ENCODE assay signal across 22 cellular contexts in the genomic region with DNA sequence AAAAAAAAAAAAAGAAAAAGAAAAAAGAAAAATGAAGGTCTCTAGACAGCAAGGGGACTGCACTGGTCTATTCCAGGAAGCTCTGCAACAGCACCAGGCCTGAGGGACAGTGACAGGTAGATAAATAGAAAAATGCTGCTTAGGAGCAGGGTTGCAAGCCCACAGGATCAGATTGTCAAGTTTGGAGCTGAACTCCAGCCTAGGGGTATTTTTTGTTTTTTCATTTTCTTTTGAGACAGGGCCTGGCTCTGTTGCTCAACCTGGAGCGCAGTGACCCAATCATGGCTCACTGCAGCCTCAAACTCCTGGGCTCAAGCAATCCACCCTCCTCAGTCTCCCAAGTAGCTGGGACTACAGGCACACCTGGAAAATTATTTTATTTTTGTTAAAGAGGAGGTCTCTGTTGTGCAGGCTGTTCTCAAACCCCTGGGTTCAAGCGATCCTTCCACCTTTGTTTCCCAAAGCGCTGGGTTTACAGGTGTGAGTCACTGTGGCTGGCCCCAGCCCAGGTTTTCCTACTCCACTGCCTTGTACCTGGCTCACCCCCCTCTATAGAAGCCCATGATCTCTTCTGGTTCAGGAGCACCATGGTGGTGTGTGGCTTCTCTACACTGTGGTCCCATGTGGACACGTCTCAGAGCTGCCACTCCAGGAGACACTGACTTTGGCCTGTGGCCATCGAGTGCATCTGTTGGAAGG. TPM values are rescaled to one million over a fixed set of nuclear protein-coding genes. Genes with fewer than 3 reads are reported as not detected.
DNase-seq lines count a peak whose midpoint lies in the region; ATAC-seq and TF ChIP-seq lines count a peak whose summit lies in the region.
"Had no signal": no experiment of that assay in that cellular context is flagged by ENCODE, and none has a peak within 500 bp of the region (broad histone marks: within the 10 kb centered on the region; RNA-seq: fewer than 3 reads in every experiment).

No MANE protein-coding gene starts in this region.

- no peaks in the 10 kb centered on the region for H3K27me3 Mint-ChIP-seq in MCF 10A (ENCODE audit: insufficient read depth, unreplicated experiment)
- H3K27me3 Mint-ChIP-seq: CD4-positive, alpha-beta T cell had no signal

- H3K27me3 ChIP-seq in breast epithelium: no peaks in the 10 kb centered on the region
- no peaks in the 10 kb centered on the region for H3K27me3 ChIP-seq in foreskin keratinocyte
- H3K27me3 ChIP-seq in trophoblast cell (ENCODE audit: insufficient read depth, low read length): no peaks in the 10 kb centered on the region
- no peaks in the 10 kb centered on the region for H3K27me3 ChIP-seq in upper lobe of right lung
- H3K27me3 ChIP-seq in H7 (ENCODE audit: control insufficient read depth, insufficient read depth, low read length): no peaks in the 10 kb centered on the region
- H3K27me3 ChIP-seq: BLaER1, SJSA1 had no signal

- no peak overlapping the region for H3K4me3 Mint-ChIP-seq in MCF 10A (ENCODE audit: unreplicated experiment)
- H3K4me3 Mint-ChIP-seq: CD4-positive, alpha-beta T cell; IgD-negative memory B cell had no signal

- H2BK5ac ChIP-seq in trophoblast cell (ENCODE audit: low read depth, low read length, poor library complexity): peak overlapping the region; percentile 91

- no peak overlapping the region for H3K4me2 ChIP-seq in trophoblast cell (ENCODE audit: low read length)
- H3K4me2 ChIP-seq: BLaER1 had no signal

- no peak overlapping the region for H2BK12ac ChIP-seq in trophoblast cell (ENCODE audit: low read length)

- ATAC-seq in foreskin keratinocyte: peak; percentile 67
- no peak for ATAC-seq in upper lobe of right lung
- no peak for ATAC-seq in HG03565 (IDR thresholded peaks at IDR 0.05; ENCODE audit: unreplicated experiment)

- peak overlapping the region; percentile 79 for H4K91ac ChIP-seq in trophoblast cell (ENCODE audit: low read depth, low read length)

- TF ChIP-seq POLR2A in breast epithelium (IDR thresholded peaks at IDR 0.05): no peak

- POLR2A ChIA-PET in MCF 10A (lab: Yijun Ruan, JAX): interaction anchor here (0.7 to 1.2 kb wide), 2 partner anchors 19 to 25 kb away, joined by 4 read pairs; no protein-coding TSS in a partner anchor

- H3K36me3 ChIP-seq in breast epithelium (no peaks in the 10 kb centered on the region), trophoblast cell (ENCODE audit: control insufficient read depth in 1 of 2, insufficient read depth in 2 of 2, low read length in 2 of 2) (no peaks in the 10 kb centered on the region), upper lobe of right lung (no peaks in the 10 kb centered on the region), H7 (replicated peaks; ENCODE audit: control insufficient read depth, insufficient read depth, low read length) (no peaks in the 10 kb centered on the region)
- H3K36me3 ChIP-seq: BLaER1, SJSA1 had no signal

- H3K4ac ChIP-seq in trophoblast cell (ENCODE audit: low read depth, low read length): no peak overlapping the region

- TF ChIP-seq CTCF in MCF 10A (IDR thresholded peaks at IDR 0.05; ENCODE audit: unreplicated experiment): no peak
- no peak for TF ChIP-seq CTCF in breast epithelium (IDR thresholded peaks at IDR 0.05)
- no peak for TF ChIP-seq CTCF in foreskin keratinocyte (conservative IDR thresholded peaks at IDR 0.05)
- TF ChIP-seq CTCF in upper lobe of right lung (IDR thresholded peaks at IDR 0.05): no peak

- no peak overlapping the region for H4K12ac ChIP-seq in trophoblast cell (ENCODE audit: low read depth, low read length)

- H3K4me1 ChIP-seq in breast epithelium (no peaks in the 10 kb centered on the region), foreskin keratinocyte (no peaks in the 10 kb centered on the region), trophoblast cell (ENCODE audit: control insufficient read depth in 1 of 2, insufficient read depth in 2 of 2, low read length in 2 of 2) (peaks cover 3% of the 10 kb centered on the region in 2 experiments), upper lobe of right lung (no peaks in the 10 kb centered on the region)
- H3K4me1 ChIP-seq: SJSA1 had no signal

- H3K14ac ChIP-seq in trophoblast cell (ENCODE audit: low read length): peak overlapping the region; percentile 57

- H3K79me2 ChIP-seq in trophoblast cell (ENCODE audit: control insufficient read depth, insufficient read depth, low read length, poor library complexity): no peaks in the 10 kb centered on the region

- H3K79me1 ChIP-seq in trophoblast cell (ENCODE audit: low read length): peaks cover 4% of the 10 kb centered on the region

- H3K18ac ChIP-seq in trophoblast cell (ENCODE audit: low read length): no peak overlapping the region

- no CpG with 5 or more reads among the region's 5 CpGs for WGBS in trophoblast cell (ENCODE audit: extremely low coverage, insufficient coverage, insufficient read length)

- H4K8ac ChIP-seq in trophoblast cell (ENCODE audit: low read depth, low read length): peak overlapping the region; percentile 71

- CTCF ChIA-PET in MCF 10A (lab: Yijun Ruan, JAX): interaction anchor here (0.6 to 12.1 kb wide), 3 partner anchors 21 to 87 kb away, joined by 3 to 104 read pairs (median 5); a partner anchor contains a TSS

- H3K4me3 ChIP-seq in breast epithelium (no peak overlapping the region), trophoblast cell (ENCODE audit: low read depth, low read length) (no peak overlapping the region), upper lobe of right lung (no peak overlapping the region), H7 (ENCODE audit: insufficient read depth, low read depth, low read length) (no peak overlapping the region)
- H3K4me3 ChIP-seq: BLaER1, SJSA1 had no signal

- no peaks in the 10 kb centered on the region for H3K4me1 Mint-ChIP-seq in MCF 10A (ENCODE audit: insufficient read depth, unreplicated experiment)
- H3K4me1 Mint-ChIP-seq: IgD-negative memory B cell had no signal

- BruUV-seq in MCF 10A (replicated peaks; lab: Mats Ljungman, UMichigan): no TSS peak

- H3K9me3 ChIP-seq in breast epithelium (no peaks in the 10 kb centered on the region), trophoblast cell (ENCODE audit: insufficient read depth, low read depth, low read length) (no peaks in the 10 kb centered on the region), upper lobe of right lung (no peaks in the 10 kb centered on the region)
- H3K9me3 ChIP-seq: BLaER1, SJSA1 had no signal

- intact Hi-C loops in MCF 10A (cut with micrococcal nuclease): no loop called here
- intact Hi-C loops in breast epithelium (cut with DNase I; ENCODE audit: low total_unique reads): no loop called here
- intact Hi-C loops in upper lobe of right lung (cut with DNase I): no loop called here

- no peak overlapping the region for H2AK5ac ChIP-seq in trophoblast cell (ENCODE audit: low read length)

- peak overlapping the region; percentile 93 for H2BK120ac ChIP-seq in trophoblast cell (ENCODE audit: insufficient read depth, low read length, poor library complexity)

- H2AFZ ChIP-seq in trophoblast cell (ENCODE audit: insufficient read depth, low read length, poor library complexity): no peak overlapping the region

- no peak overlapping the region for H3K23ac ChIP-seq in trophoblast cell (ENCODE audit: low read length)

- H3K27ac ChIP-seq in breast epithelium (no peak overlapping the region), foreskin keratinocyte (no peak overlapping the region), trophoblast cell (ENCODE audit: low read depth, low read length) (peak overlapping the region; percentile 73), upper lobe of right lung (no peak overlapping the region)
- H3K27ac ChIP-seq: BLaER1, HL-60, SJSA1 had no signal

- H3K9me3 Mint-ChIP-seq in MCF 10A (ENCODE audit: unreplicated experiment): no peaks in the 10 kb centered on the region
- H3K9me3 Mint-ChIP-seq: CD4-positive, alpha-beta T cell had no signal

- no peak overlapping the region for H3K9ac ChIP-seq in trophoblast cell (ENCODE audit: low read length)
- H3K9ac ChIP-seq: BLaER1 had no signal

- no peaks in the 10 kb centered on the region for H3K36me3 Mint-ChIP-seq in MCF 10A (ENCODE audit: insufficient read depth, unreplicated experiment)
- H3K36me3 Mint-ChIP-seq: IgD-negative memory B cell had no signal

- H3K27ac Mint-ChIP-seq in MCF 10A (ENCODE audit: low read depth, unreplicated experiment): no peak overlapping the region
- H3K27ac Mint-ChIP-seq: CD4-positive, alpha-beta T cell; IgD-negative memory B cell had no signal

- DNase-seq in MCF 10A (ENCODE audit: unreplicated experiment): peak; percentile 56
- no peak for DNase-seq in breast epithelium (ENCODE audit: low spot score in 2 of 2)
- no peak for DNase-seq in foreskin keratinocyte
- DNase-seq in trophoblast cell: peak; percentile 76 to 86
- peak; percentile 27 for DNase-seq in upper lobe of right lung
- DNase-seq in CD1c-positive myeloid dendritic cell (ENCODE audit: extremely low spot score): no peak
- no peak for DNase-seq in H7
- DNase-seq: GOT3; NCI-H1092 treated with DMSO at 0.1 percent for 48 hours; NCI-H1436; NCI-H187 treated with DMSO at 0.1 percent for 48 hours; NCI-H2107; NCI-H526; NCI-H82; NK-92 treated with Interleukin-12 subunit alpha and Interleukin-12 subunit beta, amount 100 ng/mL, for 24 hours; Right ventricle myocardium superior had no signal

RNA-seq across cellular contexts. Expression of a gene that starts 23.9 kb away (rescaled TPM):
- 60.3 and 82.5 TPM in 2 replicates for total RNA-seq in MCF 10A (2022)
- 10 to 100 TPM; 52.1 to 63.7 (median 58.7) TPM for total RNA-seq in breast epithelium
- 88.1 and 92.2 TPM in 2 replicates for total RNA-seq in foreskin keratinocyte
- 90.7 and 101 TPM in 2 replicates for polyA plus RNA-seq in foreskin keratinocyte
- polyA plus RNA-seq in trophoblast cell (2013): 76.3 and 81.4 TPM in 2 replicates
- 58.8 TPM for total RNA-seq in upper lobe of right lung
- total RNA-seq in H7 (2014; rRNA removed; shearing (Covaris generic)): 63.5 and 69.1 TPM in 2 replicates

RNA-seq across cellular contexts. Expression of a gene that starts 35.3 kb away (rescaled TPM):
- total RNA-seq in MCF 10A (2022): 2.9 and 9.6 TPM in 2 replicates
- 10 to 100 TPM; 29.8 to 71.4 (median 58.7) TPM for total RNA-seq in breast epithelium
- 13.8 and 15.0 TPM in 2 replicates for total RNA-seq in foreskin keratinocyte
- 13.2 and 15.8 TPM in 2 replicates for polyA plus RNA-seq in foreskin keratinocyte
- polyA plus RNA-seq in trophoblast cell (2013): 37.2 and 41.2 TPM in 2 replicates
- 17.3 TPM for total RNA-seq in upper lobe of right lung
- 12.9 and 19.4 TPM in 2 replicates for total RNA-seq in H7 (2014; rRNA removed; shearing (Covaris generic))

Comparison
In these comparisons a context has a peak if more than half of its experiments do, and no peak if none do; other contexts are left out.
1. DNase-seq: peak in MCF 10A (single experiment), trophoblast cell (2 of 2) and upper lobe of right lung (single experiment); none in breast epithelium (0 of 2), foreskin keratinocyte (0 of 2), CD1c-positive myeloid dendritic cell (single experiment) and H7 (single experiment).